Comparison of ENCODE assay signal across 1 cellular context in genomic region chr5:151811593-151812321, GRCh38.
TF ChIP-seq lines count a peak whose summit lies in the region.

No MANE protein-coding gene starts in this region.

TF ChIP-seq in IMR-90, 13 proteins besides CTCF, POLR2A, EP300 and RAD21 (continued from another document):
- no peak for TF ChIP-seq RFX5 (IDR thresholded peaks at IDR 0.05; ENCODE audit: low read depth, low read length)
- TF ChIP-seq SMC3 (IDR thresholded peaks at IDR 0.05; ENCODE audit: low read depth, low read length), result no peak
- no peak for TF ChIP-seq NFE2L2 (IDR thresholded peaks at IDR 0.05; ENCODE audit: low read depth, low read length)
- no peak for TF ChIP-seq MXI1 (IDR thresholded peaks at IDR 0.05; ENCODE audit: borderline replicate concordance, low read depth, low read length)
- TF ChIP-seq BHLHE40 (IDR thresholded peaks at IDR 0.05; ENCODE audit: low read depth, low read length), result no peak
- no peak for TF ChIP-seq MAZ (IDR thresholded peaks at IDR 0.05; ENCODE audit: borderline replicate concordance, low read depth, low read length)
- no peak for TF ChIP-seq RCOR1 (IDR thresholded peaks at IDR 0.05; ENCODE audit: insufficient replicate concordance, low read length)
